Comparison of ENCODE assay signal across 10 cellular contexts in the genomic region with DNA sequence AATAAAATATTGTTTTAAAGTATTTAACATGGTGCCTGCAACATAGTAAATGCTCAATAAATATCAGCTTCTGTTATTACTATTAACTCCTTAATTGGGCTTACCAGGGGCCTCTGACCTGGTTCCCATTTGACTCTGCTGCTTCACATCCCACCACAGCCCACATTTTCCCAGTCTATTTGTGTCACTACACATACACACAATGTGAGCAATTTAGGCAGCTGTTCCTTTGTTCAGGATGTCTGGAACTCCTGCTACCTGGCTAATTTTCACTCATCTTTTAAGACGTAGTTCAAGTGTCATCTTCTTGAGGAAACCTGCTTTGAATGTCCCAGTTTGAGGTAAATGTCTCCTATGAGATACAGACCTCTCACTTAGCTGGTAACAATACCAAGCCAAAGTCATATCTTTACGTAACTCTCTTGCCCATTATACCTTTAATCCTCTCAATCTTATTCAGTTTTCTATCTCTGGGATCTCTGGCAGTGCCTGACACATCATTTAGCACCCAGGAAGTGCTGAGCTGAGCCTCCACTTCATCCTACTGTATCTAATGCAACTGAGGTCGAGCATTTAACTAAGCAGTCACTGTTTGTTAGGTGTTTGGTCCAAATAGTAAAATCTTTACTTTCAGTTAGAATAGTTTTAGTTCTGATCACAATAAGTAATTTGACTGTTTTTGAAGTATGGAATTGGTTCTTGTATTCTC. TPM values are rescaled to one million over a fixed set of nuclear protein-coding genes. Genes with fewer than 3 reads are reported as not detected.
A peak's percentile ranks its signal among the peaks of the same experiment; 100 is the strongest.
DNase-seq lines count a peak whose midpoint lies in the region; ATAC-seq and TF ChIP-seq lines count a peak whose summit lies in the region.
"Had no signal": no experiment of that assay in that cellular context is flagged by ENCODE, and none has a peak within 500 bp of the region (broad histone marks: within the 10 kb centered on the region; RNA-seq: fewer than 3 reads in every experiment).

No MANE protein-coding gene starts in this region.

- TF ChIP-seq POLR2A in heart left ventricle (IDR thresholded peaks at IDR 0.05) (no peak), thyroid gland (IDR thresholded peaks at IDR 0.05) (no peak)

- DNase-seq in heart left ventricle (no peak), Right ventricle myocardium superior (no peak), lung (ENCODE audit: low spot score) (no peak), thyroid gland (no peak), NCI-H82 treated with DMSO at 0.1 percent for 48 hours (lab: John Stamatoyannopoulos, UW; ENCODE audit: unreplicated experiment) (no peak)
- DNase-seq in activated T-helper 2 cell treated with anti-CD3 and anti-CD28 coated beads, Interferon-gamma antibody, Interleukin-2, Interleukin-4, amounts not matched to agents 10 μg/mL and 5 μg/mL and 100 μg/mL, durations not matched to agents 14 hours and 24 hours and 36 hours (ENCODE audit: low spot score), result no peak
- DNase-seq: C1 segment of cervical spinal cord had no signal

- H3K36me3 ChIP-seq in heart left ventricle (peaks cover 0 to 4% (median 0%) of the 10 kb centered on the region in 9 donors), lung (ENCODE audit: control insufficient read depth in 2 of 2, insufficient read depth in 2 of 2, low read length in 2 of 2) (no peaks in the 10 kb centered on the region), thyroid gland (no peaks in the 10 kb centered on the region)

- peaks cover 71% of the 10 kb centered on the region for H3K4me1 Mint-ChIP-seq in activated T-helper 2 cell treated with anti-CD3 and anti-CD28 coated beads, Interferon-gamma antibody, Interleukin-2, Interleukin-4, amounts not matched to agents 10 μg/mL and 5 μg/mL and 100 μg/mL, durations not matched to agents 14 hours and 24 hours and 36 hours (ENCODE audit: low read depth)

- ATAC-seq in heart left ventricle, result no peak
- ATAC-seq in Right ventricle myocardium superior (ENCODE audit: poor library complexity), result no peak
- ATAC-seq in lung (ENCODE audit: insufficient read depth, low FRiP score), result no peak
- no peak for ATAC-seq in HG02642 (IDR thresholded peaks at IDR 0.05; ENCODE audit: poor library complexity, unreplicated experiment)
- ATAC-seq in GM19351 (IDR thresholded peaks at IDR 0.05; ENCODE audit: unreplicated experiment), result no peak

- 24 to 43% (median 35%) methylated on average over 3 of the region's 3 CpGs for WGBS in heart left ventricle, 4 donors
- 43 to 69% methylated on average over 3 of the region's 3 CpGs for WGBS in lung, 2 donors
- WGBS in thyroid gland, 2 donors, result 63 to 79% methylated on average over 3 of the region's 3 CpGs

- H3K4me3 ChIP-seq in heart left ventricle, result peak overlapping the region in 8 of 12 donors; percentile 1 to 98 (median 84)
- H3K4me3 ChIP-seq in lung, result no peak overlapping the region
- H3K4me3 ChIP-seq in thyroid gland (replicated peaks in 1 of 3), result peak overlapping the region in 1 of 3 donors; percentile 6

- H3K9me3 Mint-ChIP-seq in activated T-helper 2 cell treated with anti-CD3 and anti-CD28 coated beads, Interferon-gamma antibody, Interleukin-2, Interleukin-4, amounts not matched to agents 10 μg/mL and 5 μg/mL and 100 μg/mL, durations not matched to agents 14 hours and 24 hours and 36 hours, result no peaks in the 10 kb centered on the region

- H3K27ac ChIP-seq in heart left ventricle, result peak overlapping the region in 11 of 12 donors; percentile 5 to 100 (median 39)
- H3K27ac ChIP-seq in lung (ENCODE audit: low read depth in 1 of 2, low read length in 1 of 2), result peak overlapping the region; percentile 60 to 73
- H3K27ac ChIP-seq in thyroid gland, result peak overlapping the region; percentile 37 to 97 (median 46)

- no peaks in the 10 kb centered on the region for H3K27me3 Mint-ChIP-seq in activated T-helper 2 cell treated with anti-CD3 and anti-CD28 coated beads, Interferon-gamma antibody, Interleukin-2, Interleukin-4, amounts not matched to agents 10 μg/mL and 5 μg/mL and 100 μg/mL, durations not matched to agents 14 hours and 24 hours and 36 hours (ENCODE audit: low read depth)

- H3K9me3 ChIP-seq in heart left ventricle (no peaks in the 10 kb centered on the region), lung (ENCODE audit: control insufficient read depth in 2 of 2, insufficient read depth in 1 of 2, low read length in 1 of 2) (no peaks in the 10 kb centered on the region), thyroid gland (no peaks in the 10 kb centered on the region)

- peak overlapping the region; percentile 87 for H3K4me3 Mint-ChIP-seq in activated T-helper 2 cell treated with anti-CD3 and anti-CD28 coated beads, Interferon-gamma antibody, Interleukin-2, Interleukin-4, amounts not matched to agents 10 μg/mL and 5 μg/mL and 100 μg/mL, durations not matched to agents 14 hours and 24 hours and 36 hours (ENCODE audit: low read depth)

- intact Hi-C loops in heart left ventricle (cut with DNase I), result loop anchor here in 2 of 10 donors (5.0 to 10.0 kb wide), 3 partner anchors 54 to 81 kb away; no protein-coding TSS in a partner anchor
- intact Hi-C loops in Right ventricle myocardium superior (cut with DNase I), result no loop called here
- intact Hi-C loops in activated T-helper 2 cell treated with anti-CD3 and anti-CD28 coated beads, Interferon-gamma antibody, Interleukin-2, Interleukin-4, amounts not matched to agents 10 μg/mL and 5 μg/mL and 100 μg/mL, durations not matched to agents 14 hours and 24 hours and 36 hours (cut with micrococcal nuclease), result loop anchor here (2.0 to 5.0 kb wide), 3 partner anchors 30 to 921 kb away; partner anchors contain the start of gene STT3B
- intact Hi-C loops in thyroid gland (cut with DNase I), result no loop called here

- H3K36me3 Mint-ChIP-seq in activated T-helper 2 cell treated with anti-CD3 and anti-CD28 coated beads, Interferon-gamma antibody, Interleukin-2, Interleukin-4, amounts not matched to agents 10 μg/mL and 5 μg/mL and 100 μg/mL, durations not matched to agents 14 hours and 24 hours and 36 hours (ENCODE audit: low read depth), result peaks cover 31% of the 10 kb centered on the region
- H3K36me3 Mint-ChIP-seq: brain had no signal

- H3K27me3 ChIP-seq in heart left ventricle (no peaks in the 10 kb centered on the region), lung (ENCODE audit: control insufficient read depth, insufficient read depth) (no peaks in the 10 kb centered on the region), thyroid gland (no peaks in the 10 kb centered on the region)

- TF ChIP-seq CTCF in heart left ventricle (IDR thresholded peaks at IDR 0.05) (no peak), lung (IDR thresholded peaks at IDR 0.05; ENCODE audit: control extremely low read depth, extremely low read depth) (no peak), thyroid gland (IDR thresholded peaks at IDR 0.05) (no peak)

- H3K27ac Mint-ChIP-seq in activated T-helper 2 cell treated with anti-CD3 and anti-CD28 coated beads, Interferon-gamma antibody, Interleukin-2, Interleukin-4, amounts not matched to agents 10 μg/mL and 5 μg/mL and 100 μg/mL, durations not matched to agents 14 hours and 24 hours and 36 hours, result peak overlapping the region; percentile 77

- H3K4me1 ChIP-seq in heart left ventricle, result peaks cover under 1 to 82% (median 71%) of the 10 kb centered on the region in 12 donors
- peaks cover 12 to 40% of the 10 kb centered on the region in 2 donors for H3K4me1 ChIP-seq in lung (ENCODE audit: control insufficient read depth in 2 of 2, insufficient read depth in 2 of 2, low read length in 2 of 2)
- peaks cover 4 to 9% of the 10 kb centered on the region in 2 donors for H3K4me1 ChIP-seq in thyroid gland

RNA-seq across cellular contexts. Expression of gene TGFBR2, which starts 4.5 kb away (rescaled TPM):
- total RNA-seq in heart left ventricle (100 to 1,000 TPM in 7 of 9 donors, 10 to 100 TPM in 2; 82.4 to 217 (median 143) TPM), Right ventricle myocardium superior (168 TPM), lung (100 to 1,000 TPM; 198 to 232 TPM), thyroid gland (100 to 1,000 TPM; 120 to 418 (median 218) TPM)
- polyA plus RNA-seq in heart left ventricle (100 to 1,000 TPM in 1 of 2 donors, 10 to 100 TPM in 1; 13.8 to 153 TPM), lung (100 to 1,000 TPM in 1 of 2 donors, 10 to 100 TPM in 1; 31.1 to 129 TPM)
- total RNA-seq in activated T-helper 2 cell treated with anti-CD3 and anti-CD28 coated beads, Interferon-gamma antibody, Interleukin-2, Interleukin-4, amounts not matched to agents 10 μg/mL and 5 μg/mL and 100 μg/mL, durations not matched to agents 14 hours and 24 hours and 36 hours, result 19.5 and 19.8 TPM in 2 replicates
